8 cellular contexts compared by ENCODE assay signal in the genomic region with DNA sequence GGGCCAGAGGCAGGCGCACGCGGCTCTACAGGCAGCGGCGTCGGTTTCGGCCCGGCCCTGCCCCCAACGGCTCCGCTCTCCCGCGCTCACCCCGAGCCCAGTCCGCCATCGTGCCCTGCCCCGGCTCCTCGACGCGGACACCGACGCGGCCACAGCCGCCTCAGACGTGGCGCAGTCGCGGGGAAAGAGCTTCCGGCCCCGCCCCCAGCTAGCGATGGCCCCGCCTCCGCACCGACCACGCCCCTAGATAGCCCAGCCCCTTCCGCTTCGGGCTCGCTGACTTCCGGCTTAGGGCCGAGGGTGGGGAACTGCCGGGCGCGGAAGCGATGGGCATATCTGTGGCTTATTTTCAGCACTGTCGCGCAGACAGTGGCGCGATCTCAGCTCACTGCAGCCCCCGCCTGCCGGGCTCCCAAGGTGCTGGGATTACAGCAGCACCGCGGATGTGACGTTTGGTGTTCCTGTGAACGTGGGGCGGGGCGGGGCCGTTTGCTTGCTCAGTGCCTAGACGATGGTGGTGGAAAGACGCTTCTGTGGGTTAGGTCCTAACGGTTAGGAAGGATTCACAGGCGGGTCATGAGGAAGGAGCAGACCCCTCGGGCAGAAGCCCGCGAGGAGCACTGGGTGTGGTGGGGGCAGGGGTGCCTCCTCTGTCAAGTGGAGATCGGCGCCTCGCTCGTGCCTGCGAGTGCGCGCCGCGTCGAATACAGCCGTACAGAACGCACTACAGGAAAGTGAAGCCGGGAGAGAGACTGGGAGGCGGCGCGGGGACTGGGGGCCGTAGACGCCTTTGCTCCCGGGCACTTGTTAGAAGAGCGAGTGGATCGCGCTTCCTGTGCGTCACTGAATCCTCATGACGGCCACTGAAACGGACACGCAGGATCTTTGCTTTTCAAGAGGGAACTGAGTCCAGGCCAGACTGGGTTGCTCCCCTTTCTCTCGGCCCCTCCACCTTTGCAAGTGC. TPM values are rescaled to one million over a fixed set of nuclear protein-coding genes. Genes with fewer than 3 reads are reported as not detected.
DNase-seq lines count a peak whose midpoint lies in the region; ATAC-seq, FAIRE-seq and TF ChIP-seq lines count a peak whose summit lies in the region.

BET1L (minus strand) TSS at position 187 of the 964 bp plus-strand sequence; CDS start at position 109, 78 bp downstream.
RIC8A (plus strand) TSS at position 496 of the 964 bp plus-strand sequence. CDS start 1,147 bp downstream, outside the sequence.

- H3K4me3 ChIP-seq in esophagus muscularis mucosa, result peak within 1 kb of the TSS; percentile 81 to 99 (median 86)

- no peak for TF ChIP-seq EP300 in esophagus muscularis mucosa (IDR thresholded peaks at IDR 0.05)

- H3K36me3 ChIP-seq in KOPT-K1 (ENCODE audit: insufficient read depth, low read length) (peaks cover 62% of the 10 kb centered on the region), esophagus muscularis mucosa (peaks cover 29 to 68% (median 62%) of the 10 kb centered on the region in 4 donors)

- peak; percentile 66 for DNase-seq in DMS79 (lab: John Stamatoyannopoulos, UW)
- DNase-seq in RCC 7860 (ENCODE audit: low spot score), result peak; percentile 93
- peak; percentile 98 to 99 for DNase-seq in activated T-cell treated with anti-CD3 and anti-CD28 coated beads, Interleukin-2, amount 50 U/mL, for 72 hours
- DNase-seq in esophagus muscularis mucosa (ENCODE audit: extremely low spot score), result peak; percentile 99
- DNase-seq in myocyte (ENCODE audit: low read depth), result peak; percentile 98
- DNase-seq in stimulated activated CD8-positive, alpha-beta memory T cell treated with anti-CD3 and anti-CD28 coated beads, Interleukin-7, amount 100 ng/mL, for 48 hours (ENCODE audit: extremely low read depth in 1 of 2, low read depth in 1 of 2), result peak; percentile 93 to 98

- H3K36me3 Mint-ChIP-seq in activated T-cell treated with anti-CD3 and anti-CD28 coated beads, Interleukin-2, amount 50 U/mL, for 72 hours (ENCODE audit: insufficient read depth in 2 of 2), result peaks cover 10 to 13% of the 10 kb centered on the region in 2 donors

- 0% methylated on average over 32 of the region's 90 CpGs for WGBS in esophagus muscularis mucosa

- H3K27ac Mint-ChIP-seq in activated T-cell treated with anti-CD3 and anti-CD28 coated beads, Interleukin-2, amount 50 U/mL, for 72 hours, result peak within 1 kb of the TSS; percentile 99

- H3K9me3 Mint-ChIP-seq in activated T-cell treated with anti-CD3 and anti-CD28 coated beads, Interleukin-2, amount 50 U/mL, for 72 hours, result no peaks in the 10 kb centered on the region

- no peaks in the 10 kb centered on the region for H3K9me3 ChIP-seq in KOPT-K1 (ENCODE audit: insufficient read depth, low read length, poor library complexity, severe bottlenecking)
- no peaks in the 10 kb centered on the region for H3K9me3 ChIP-seq in esophagus muscularis mucosa

- H3K27ac ChIP-seq in KOPT-K1 (ENCODE audit: low read depth, low read length, poor library complexity, severe bottlenecking) (peak within 1 kb of the TSS; percentile 97), esophagus muscularis mucosa (replicated peaks in 1 of 4) (peak within 1 kb of the TSS; percentile 96 to 99 (median 98))

- peak; percentile 70 for ATAC-seq in GM21786 (IDR thresholded peaks at IDR 0.05; ENCODE audit: unreplicated experiment)
- peak; percentile 84 for ATAC-seq in activated T-cell treated with anti-CD3 and anti-CD28 coated beads, Interleukin-2, amount 50 U/mL, for 72 hours (replicated peaks in 1 of 2)

- FAIRE-seq in RCC 7860 (lab: Jason Lieb, UNC), result peak; percentile 83

- H3K4me1 Mint-ChIP-seq in activated T-cell treated with anti-CD3 and anti-CD28 coated beads, Interleukin-2, amount 50 U/mL, for 72 hours (ENCODE audit: low read depth), result peaks cover 47% of the 10 kb centered on the region

- intact Hi-C loops in esophagus muscularis mucosa (cut with DNase I), result loop anchor here (2.0 to 10.0 kb wide), 2 partner anchors 27 to 157 kb away; partner anchors contain the start of gene B4GALNT4

- H3K27me3 Mint-ChIP-seq in activated T-cell treated with anti-CD3 and anti-CD28 coated beads, Interleukin-2, amount 50 U/mL, for 72 hours (ENCODE audit: low read depth), result no peaks in the 10 kb centered on the region

- peak within 1 kb of the TSS; percentile 96 for H3K4me3 Mint-ChIP-seq in activated T-cell treated with anti-CD3 and anti-CD28 coated beads, Interleukin-2, amount 50 U/mL, for 72 hours

- H3K27me3 ChIP-seq in esophagus muscularis mucosa, result no peaks in the 10 kb centered on the region

- TF ChIP-seq POLR2A in esophagus muscularis mucosa (IDR thresholded peaks at IDR 0.05; ENCODE audit: low read depth), result peak; percentile 87

- TF ChIP-seq CTCF in esophagus muscularis mucosa (IDR thresholded peaks at IDR 0.05), result no peak

- H3K4me1 ChIP-seq in esophagus muscularis mucosa, result peaks cover 41 to 74% (median 63%) of the 10 kb centered on the region in 4 donors

RNA-seq across cellular contexts. Expression of gene BET1L, which starts in this region (rescaled TPM):
- 10 to 100 TPM; 64.6 to 76.8 TPM for total RNA-seq in activated T-cell treated with anti-CD3 and anti-CD28 coated beads, Interleukin-2, amount 50 U/mL, for 72 hours
- 10 to 100 TPM; 16.2 to 32.9 (median 30.5) TPM for total RNA-seq in esophagus muscularis mucosa
- 19.3 and 21.1 TPM in 2 replicates for total RNA-seq in myocyte
- polyA plus RNA-seq in myocyte (2012), result 58.2 TPM

RNA-seq across cellular contexts. Expression of gene RIC8A, which starts in this region (rescaled TPM):
- total RNA-seq in activated T-cell treated with anti-CD3 and anti-CD28 coated beads, Interleukin-2, amount 50 U/mL, for 72 hours, result 100 to 1,000 TPM; 118 to 134 TPM
- 100 to 1,000 TPM in 3 of 4 donors, 10 to 100 TPM in 1; 76.8 to 137 (median 123) TPM for total RNA-seq in esophagus muscularis mucosa
- total RNA-seq in myocyte, result 139 and 149 TPM in 2 replicates
- 175 TPM for polyA plus RNA-seq in myocyte (2012)

Comparison
In these comparisons a context has a peak if more than half of its experiments do, and no peak if none do; other contexts are left out.
1. Peak in every context shown above with its lines: DNase-seq, ATAC-seq, H3K4me3 ChIP-seq and H3K27ac ChIP-seq.